In genomic region chr16:20401066-20401465, GRCh38 we compare ENCODE assay signal across 32 cellular contexts. TPM values are rescaled to one million over a fixed set of nuclear protein-coding genes. Genes with fewer than 3 reads are reported as not detected.
"Had no signal": no experiment of that assay in that cellular context is flagged by ENCODE, and none has a peak within 500 bp of the region (broad histone marks: within the 10 kb centered on the region; RNA-seq: fewer than 3 reads in every experiment).

No MANE protein-coding gene starts in this region.

- FAIRE-seq: bronchial epithelial cell, TTC549 had no signal

- H3K36me3 Mint-ChIP-seq: activated CD4-positive, alpha-beta memory T cell treated with anti-CD3 and anti-CD28 coated beads for 36 hours; activated naive CD8-positive, alpha-beta T cell treated with anti-CD3 and anti-CD28 coated beads, Interleukin-2, amount 10 ng/mL, durations not matched to agents 7 days and 5 days; T-cell had no signal

- H3K4me3 ChIP-seq: adrenal gland, SK-N-MC had no signal

- H3K4me1 Mint-ChIP-seq: activated CD4-positive, alpha-beta T cell treated with anti-CD3 and anti-CD28 coated beads, Interleukin-2, amount 10 ng/mL, durations not matched to agents 7 days and 5 days; activated naive CD8-positive, alpha-beta T cell treated with anti-CD3 and anti-CD28 coated beads, Interleukin-2, amount 10 ng/mL, durations not matched to agents 7 days and 5 days; T-cell had no signal

- H3K36me3 ChIP-seq: adrenal gland had no signal

- DNase-seq: activated CD4-positive, alpha-beta memory T cell treated with anti-CD3 and anti-CD28 coated beads for 36 hours; activated CD4-positive, alpha-beta T cell treated with anti-CD3 and anti-CD28 coated beads, Interleukin-2, amount 10 ng/mL, durations not matched to agents 7 days and 5 days; activated CD4-positive, CD25-positive, alpha-beta regulatory T cell; activated CD8-positive, alpha-beta memory T cell treated with anti-CD3 and anti-CD28 coated beads, Interleukin-2, amount 50 U/mL, for 4 hours; activated gamma-delta T cell treated with Interleukin-2 at 50 U/mL for 16 hours; activated naive CD4-positive, alpha-beta T cell treated with anti-CD3 and anti-CD28 coated beads, Interleukin-2, amount 50 U/mL, for 16 hours; activated naive CD8-positive, alpha-beta T cell treated with anti-CD3 and anti-CD28 coated beads, Interleukin-2, amount 10 ng/mL, durations not matched to agents 7 days and 5 days; activated T-cell treated with anti-CD3 and anti-CD28 coated beads, Interleukin-2, amount 50 U/mL, for 72 hours; adrenal gland; anterior cingulate cortex; central memory CD4-positive, alpha-beta T cell; Kasumi-1; KBM-7; NCI-H1048; NCI-H146; NCI-H187 treated with DMSO at 0.1 percent for 48 hours; NCI-H2081 treated with DMSO at 0.1 percent for 48 hours; NCI-H2171 treated with DMSO at 0.1 percent for 48 hours; NCI-H69; NK-92 treated with Interleukin-12 subunit alpha and Interleukin-12 subunit beta, amount 100 ng/mL, for 24 hours; OCI-M1; RPMI8226; T-cell; T-helper 2 cell; T1000 had no signal

- H3K27ac Mint-ChIP-seq: activated CD4-positive, alpha-beta memory T cell treated with anti-CD3 and anti-CD28 coated beads for 36 hours; activated CD4-positive, alpha-beta T cell treated with anti-CD3 and anti-CD28 coated beads, Interleukin-2, amount 10 ng/mL, durations not matched to agents 7 days and 5 days; activated naive CD8-positive, alpha-beta T cell treated with anti-CD3 and anti-CD28 coated beads, Interleukin-2, amount 10 ng/mL, durations not matched to agents 7 days and 5 days; activated T-cell treated with anti-CD3 and anti-CD28 coated beads, Interleukin-2, amount 50 U/mL, for 72 hours; activated T-helper 2 cell treated with anti-CD3 and anti-CD28 coated beads, Interferon-gamma antibody, Interleukin-2, Interleukin-4, amounts not matched to agents 10 μg/mL and 5 μg/mL and 100 μg/mL, durations not matched to agents 14 hours and 24 hours and 36 hours; T-cell had no signal

- H3K4me1 ChIP-seq: adrenal gland had no signal

- H3K9me3 Mint-ChIP-seq: activated CD4-positive, alpha-beta memory T cell treated with anti-CD3 and anti-CD28 coated beads for 36 hours; activated CD4-positive, alpha-beta T cell treated with anti-CD3 and anti-CD28 coated beads, Interleukin-2, amount 10 ng/mL, durations not matched to agents 7 days and 5 days; activated naive CD8-positive, alpha-beta T cell treated with anti-CD3 and anti-CD28 coated beads, Interleukin-2, amount 10 ng/mL, durations not matched to agents 7 days and 5 days; activated T-cell treated with anti-CD3 and anti-CD28 coated beads, Interleukin-2, amount 50 U/mL, for 72 hours; activated T-helper 2 cell treated with anti-CD3 and anti-CD28 coated beads, Interferon-gamma antibody, Interleukin-2, Interleukin-4, amounts not matched to agents 10 μg/mL and 5 μg/mL and 100 μg/mL, durations not matched to agents 14 hours and 24 hours and 36 hours; T-cell had no signal

- H3K4me3 Mint-ChIP-seq: activated CD4-positive, alpha-beta memory T cell treated with anti-CD3 and anti-CD28 coated beads for 36 hours; activated CD4-positive, alpha-beta T cell treated with anti-CD3 and anti-CD28 coated beads, Interleukin-2, amount 10 ng/mL, durations not matched to agents 7 days and 5 days; activated naive CD8-positive, alpha-beta T cell treated with anti-CD3 and anti-CD28 coated beads, Interleukin-2, amount 10 ng/mL, durations not matched to agents 7 days and 5 days; activated T-cell treated with anti-CD3 and anti-CD28 coated beads, Interleukin-2, amount 50 U/mL, for 72 hours; T-cell had no signal

- H3K27me3 Mint-ChIP-seq: activated CD4-positive, alpha-beta memory T cell treated with anti-CD3 and anti-CD28 coated beads for 36 hours; activated CD4-positive, alpha-beta T cell treated with anti-CD3 and anti-CD28 coated beads, Interleukin-2, amount 10 ng/mL, durations not matched to agents 7 days and 5 days; activated naive CD8-positive, alpha-beta T cell treated with anti-CD3 and anti-CD28 coated beads, Interleukin-2, amount 10 ng/mL, durations not matched to agents 7 days and 5 days had no signal

- H3K9me3 ChIP-seq: adrenal gland had no signal

- H3K27me3 ChIP-seq: adrenal gland had no signal

- ATAC-seq: activated T-cell treated with anti-CD3 and anti-CD28 coated beads, Interleukin-2, amount 50 U/mL, for 72 hours; Right ventricle myocardium inferior; T-cell had no signal

- H3K27ac ChIP-seq: adrenal gland, SK-N-MC, VCaP had no signal

RNA-seq across cellular contexts. Expression of gene PDILT, which starts 3.5 kb away (rescaled TPM):
- total RNA-seq: activated CD4-positive, alpha-beta memory T cell treated with anti-CD3 and anti-CD28 coated beads for 36 hours; activated CD4-positive, alpha-beta T cell treated with anti-CD3 and anti-CD28 coated beads, Interleukin-2, amount 10 ng/mL, durations not matched to agents 7 days and 5 days; activated CD8-positive, alpha-beta memory T cell treated with anti-CD3 and anti-CD28 coated beads for 36 hours; activated naive CD8-positive, alpha-beta T cell treated with anti-CD3 and anti-CD28 coated beads, Interleukin-2, amount 10 ng/mL, durations not matched to agents 7 days and 5 days; activated T-cell treated with anti-CD3 and anti-CD28 coated beads, Interleukin-2, amount 50 U/mL, for 72 hours; adrenal gland; bronchial epithelial cell; Right ventricle myocardium inferior; T-cell had no signal
- polyA plus RNA-seq: adrenal gland had no signal

RNA-seq across cellular contexts. Expression of gene ACSM5, which starts 8.3 kb away (rescaled TPM):
- total RNA-seq: activated CD4-positive, alpha-beta memory T cell treated with anti-CD3 and anti-CD28 coated beads for 36 hours; activated CD4-positive, alpha-beta T cell treated with anti-CD3 and anti-CD28 coated beads, Interleukin-2, amount 10 ng/mL, durations not matched to agents 7 days and 5 days; activated CD8-positive, alpha-beta memory T cell treated with anti-CD3 and anti-CD28 coated beads for 36 hours; activated naive CD8-positive, alpha-beta T cell treated with anti-CD3 and anti-CD28 coated beads, Interleukin-2, amount 10 ng/mL, durations not matched to agents 7 days and 5 days; activated T-cell treated with anti-CD3 and anti-CD28 coated beads, Interleukin-2, amount 50 U/mL, for 72 hours; activated T-helper 2 cell treated with anti-CD3 and anti-CD28 coated beads, Interferon-gamma antibody, Interleukin-2, Interleukin-4, amounts not matched to agents 10 μg/mL and 5 μg/mL and 100 μg/mL, durations not matched to agents 14 hours and 24 hours and 36 hours; bronchial epithelial cell had no signal

RNA-seq across cellular contexts. Expression of gene UMOD, which starts 48.6 kb away (rescaled TPM):
- total RNA-seq: activated CD4-positive, alpha-beta memory T cell treated with anti-CD3 and anti-CD28 coated beads for 36 hours; activated CD4-positive, alpha-beta T cell treated with anti-CD3 and anti-CD28 coated beads, Interleukin-2, amount 10 ng/mL, durations not matched to agents 7 days and 5 days; activated CD8-positive, alpha-beta memory T cell treated with anti-CD3 and anti-CD28 coated beads for 36 hours; activated naive CD8-positive, alpha-beta T cell treated with anti-CD3 and anti-CD28 coated beads, Interleukin-2, amount 10 ng/mL, durations not matched to agents 7 days and 5 days; activated T-cell treated with anti-CD3 and anti-CD28 coated beads, Interleukin-2, amount 50 U/mL, for 72 hours; activated T-helper 2 cell treated with anti-CD3 and anti-CD28 coated beads, Interferon-gamma antibody, Interleukin-2, Interleukin-4, amounts not matched to agents 10 μg/mL and 5 μg/mL and 100 μg/mL, durations not matched to agents 14 hours and 24 hours and 36 hours; adrenal gland; bronchial epithelial cell; Right ventricle myocardium inferior; T-cell had no signal
- polyA plus RNA-seq: adrenal gland had no signal

RNA-seq across cellular contexts. Expression of gene ACSM2A, which starts 50.3 kb away (rescaled TPM):
- total RNA-seq: activated CD4-positive, alpha-beta memory T cell treated with anti-CD3 and anti-CD28 coated beads for 36 hours; activated CD4-positive, alpha-beta T cell treated with anti-CD3 and anti-CD28 coated beads, Interleukin-2, amount 10 ng/mL, durations not matched to agents 7 days and 5 days; activated CD8-positive, alpha-beta memory T cell treated with anti-CD3 and anti-CD28 coated beads for 36 hours; activated naive CD8-positive, alpha-beta T cell treated with anti-CD3 and anti-CD28 coated beads, Interleukin-2, amount 10 ng/mL, durations not matched to agents 7 days and 5 days; bronchial epithelial cell; Right ventricle myocardium inferior had no signal
